1 cellular context compared by ENCODE assay signal in the genomic region with DNA sequence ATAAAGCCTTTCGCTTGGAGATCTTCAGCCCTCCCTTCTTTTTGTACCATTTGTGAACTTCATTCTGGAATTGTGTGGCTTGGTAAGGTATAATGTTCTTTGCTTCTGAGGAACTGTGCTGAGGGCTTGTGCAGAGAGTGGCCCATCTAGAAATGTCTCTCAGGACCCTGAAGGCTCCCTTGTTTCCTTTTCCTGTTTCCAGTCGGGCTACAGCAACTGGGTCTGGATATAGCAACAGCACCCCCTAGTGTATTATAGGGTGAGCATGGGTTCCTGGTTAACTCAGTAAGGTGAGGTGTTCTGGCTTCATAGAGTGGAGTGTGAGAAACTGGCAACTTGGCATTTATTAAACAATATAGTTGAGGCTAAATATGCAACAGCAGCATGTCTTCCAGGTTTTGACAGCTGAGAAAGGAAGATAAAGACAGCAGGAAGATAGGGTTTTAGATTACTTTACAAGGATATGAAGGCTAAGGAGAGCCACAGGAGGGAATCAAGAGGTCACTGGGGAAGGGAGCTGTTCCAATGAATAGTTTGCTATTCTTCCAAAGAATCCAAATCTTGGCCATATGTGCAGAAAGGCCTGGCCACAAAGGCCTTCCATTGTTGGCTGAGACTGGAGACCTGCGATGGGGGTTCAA.
A peak's percentile ranks its signal among the peaks of the same experiment; 100 is the strongest.
TF ChIP-seq lines count a peak whose summit lies in the region.

No MANE protein-coding gene starts in this region.

TF ChIP-seq in K562, 482 proteins besides CTCF, POLR2A, EP300 and RAD21:
- peak; percentile 63; the same call in 1 of the 2 replicates for TF ChIP-seq STAG1 (CRISPR knock-in tag; IDR thresholded peaks at IDR 0.05; ENCODE audit: borderline replicate concordance)
- no peak for TF ChIP-seq CBFA2T2 (conservative IDR thresholded peaks at IDR 0.05)
- TF ChIP-seq, protein P1, sequence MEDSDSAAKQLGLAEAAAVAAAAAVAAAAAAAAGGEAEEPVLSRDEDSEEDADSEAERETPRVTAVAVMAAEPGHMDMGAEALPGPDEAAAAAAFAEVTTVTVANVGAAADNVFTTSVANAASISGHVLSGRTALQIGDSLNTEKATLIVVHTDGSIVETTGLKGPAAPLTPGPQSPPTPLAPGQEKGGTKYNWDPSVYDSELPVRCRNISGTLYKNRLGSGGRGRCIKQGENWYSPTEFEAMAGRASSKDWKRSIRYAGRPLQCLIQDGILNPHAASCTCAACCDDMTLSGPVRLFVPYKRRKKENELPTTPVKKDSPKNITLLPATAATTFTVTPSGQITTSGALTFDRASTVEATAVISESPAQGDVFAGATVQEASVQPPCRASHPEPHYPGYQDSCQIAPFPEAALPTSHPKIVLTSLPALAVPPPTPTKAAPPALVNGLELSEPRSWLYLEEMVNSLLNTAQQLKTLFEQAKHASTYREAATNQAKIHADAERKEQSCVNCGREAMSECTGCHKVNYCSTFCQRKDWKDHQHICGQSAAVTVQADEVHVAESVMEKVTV (CRISPR knock-in tag; IDR thresholded peaks at IDR 0.05), result peak; percentile 66; the same call in 1 of the 2 replicates
- peak; percentile 76 for TF ChIP-seq SMC3 (conservative IDR thresholded peaks at IDR 0.05; ENCODE audit: insufficient read depth, low read depth, low read length)
- TF ChIP-seq FOXK2 (conservative IDR thresholded peaks at IDR 0.05 in 1 of 2, IDR thresholded peaks at IDR 0.05 in 1 of 2; ENCODE audit: low read depth in 2 of 2), result peak; percentile 22 to 26; a peak in 1 of 4 replicates
- TF ChIP-seq, protein P2, sequence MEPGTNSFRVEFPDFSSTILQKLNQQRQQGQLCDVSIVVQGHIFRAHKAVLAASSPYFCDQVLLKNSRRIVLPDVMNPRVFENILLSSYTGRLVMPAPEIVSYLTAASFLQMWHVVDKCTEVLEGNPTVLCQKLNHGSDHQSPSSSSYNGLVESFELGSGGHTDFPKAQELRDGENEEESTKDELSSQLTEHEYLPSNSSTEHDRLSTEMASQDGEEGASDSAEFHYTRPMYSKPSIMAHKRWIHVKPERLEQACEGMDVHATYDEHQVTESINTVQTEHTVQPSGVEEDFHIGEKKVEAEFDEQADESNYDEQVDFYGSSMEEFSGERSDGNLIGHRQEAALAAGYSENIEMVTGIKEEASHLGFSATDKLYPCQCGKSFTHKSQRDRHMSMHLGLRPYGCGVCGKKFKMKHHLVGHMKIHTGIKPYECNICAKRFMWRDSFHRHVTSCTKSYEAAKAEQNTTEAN (CRISPR knock-in tag; IDR thresholded peaks at IDR 0.05), result no peak
- TF ChIP-seq MCM5 (IDR thresholded peaks at IDR 0.05; ENCODE audit: low read depth), result no peak
- peak; percentile 50; the same call in 1 of the 2 replicates for TF ChIP-seq ARID2 (IDR thresholded peaks at IDR 0.05)
- TF ChIP-seq FUS (optimal IDR thresholded peaks at IDR 0.05; ENCODE audit: low read depth, low read length), result no peak
- TF ChIP-seq BRF1 (IDR thresholded peaks at IDR 0.05; ENCODE audit: borderline replicate concordance, extremely low read depth, insufficient read length), result no peak
- 0 out of 2 replicates have a peak, but pooled peaks have one; percentile 9 for TF ChIP-seq ETV1 (tag; conservative IDR thresholded peaks at IDR 0.05; ENCODE audit: low read depth)
- no peak for TF ChIP-seq CBX2 (IDR thresholded peaks at IDR 0.05; ENCODE audit: insufficient read depth, low read length, poor library complexity, severe bottlenecking)
- peak; percentile 35; the same call in 1 of the 2 replicates for TF ChIP-seq CC2D1A (IDR thresholded peaks at IDR 0.05)
- TF ChIP-seq, protein P3, sequence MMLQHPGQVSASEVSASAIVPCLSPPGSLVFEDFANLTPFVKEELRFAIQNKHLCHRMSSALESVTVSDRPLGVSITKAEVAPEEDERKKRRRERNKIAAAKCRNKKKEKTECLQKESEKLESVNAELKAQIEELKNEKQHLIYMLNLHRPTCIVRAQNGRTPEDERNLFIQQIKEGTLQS (IDR thresholded peaks at IDR 0.05), result no peak
- TF ChIP-seq, protein P3 (CRISPR knock-in tag; conservative IDR thresholded peaks at IDR 0.05), result no peak
- no peak for TF ChIP-seq ZNF785 (CRISPR knock-in tag; IDR thresholded peaks at IDR 0.05)
